Comparison of ENCODE assay signal across 8 cellular contexts in genomic region chr1:228653748-228654147, GRCh38.
"Had no signal": no experiment of that assay in that cellular context is flagged by ENCODE, and none has a peak within 500 bp of the region (broad histone marks: within the 10 kb centered on the region; RNA-seq: fewer than 3 reads in every experiment).

No MANE protein-coding gene starts in this region.

- FAIRE-seq: HepG2, HTR-8/SVneo, K562 had no signal

- H3K27ac ChIP-seq: HL-60, KMS-11 had no signal

- H3K4me3 ChIP-seq: K562 had no signal

- DNase-seq: IMR-90, KBM-7, KG1 had no signal
